In the genomic region with DNA sequence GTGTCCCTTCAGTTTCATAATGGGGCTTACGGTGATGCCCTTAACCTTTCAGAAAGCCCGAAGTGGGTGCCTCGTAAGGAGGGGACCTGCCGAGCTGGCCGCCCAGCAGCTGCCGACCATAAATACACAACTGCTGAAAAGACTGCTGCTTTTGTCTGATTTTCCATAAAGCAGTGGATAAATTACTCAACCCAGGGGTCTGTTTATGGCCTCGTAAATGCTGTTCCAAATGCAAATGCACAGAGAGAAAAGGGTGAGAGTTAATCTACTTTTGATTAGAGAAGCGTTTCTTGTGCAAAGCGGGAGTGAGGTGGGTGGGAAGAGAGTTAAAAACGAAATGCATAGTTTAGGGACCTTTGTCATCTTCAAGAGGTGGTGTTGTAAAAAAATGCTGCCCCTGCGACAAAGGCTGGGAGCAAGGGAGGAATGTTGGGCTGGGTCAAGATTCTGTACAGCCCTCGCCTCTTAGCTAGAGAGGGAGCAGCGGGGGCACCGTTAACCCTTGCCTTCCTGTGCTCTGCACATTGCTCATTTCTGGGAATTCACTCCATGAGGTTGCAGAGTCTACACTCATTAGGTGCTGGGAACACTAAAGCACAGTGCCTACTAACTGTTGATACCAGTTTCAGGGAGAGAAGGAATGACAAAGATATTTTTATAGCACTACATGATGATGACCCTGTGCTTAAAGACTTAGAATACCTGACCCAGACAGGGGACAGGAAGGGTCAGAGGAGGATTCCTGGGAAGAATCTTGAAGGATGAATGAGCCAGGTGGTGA, we compare ENCODE assay signal across 13 cellular contexts.
DNase-seq lines count a peak whose midpoint lies in the region; ATAC-seq and TF ChIP-seq lines count a peak whose summit lies in the region.
"Had no signal": no experiment of that assay in that cellular context is flagged by ENCODE, and none has a peak within 500 bp of the region (broad histone marks: within the 10 kb centered on the region; RNA-seq: fewer than 3 reads in every experiment).

No MANE protein-coding gene starts in this region.

- H2BK120ac ChIP-seq in mesenchymal stem cell (ENCODE audit: low read depth, low read length): no peak overlapping the region

- H3K4me3 ChIP-seq in SK-N-MC (peak overlapping the region; percentile 72), mesenchymal stem cell (ENCODE audit: insufficient read depth in 1 of 2, low read depth in 1 of 2, low read length in 2 of 2) (no peak overlapping the region)
- H3K4me3 ChIP-seq: suprapubic skin had no signal

- H3K4me2 ChIP-seq in mesenchymal stem cell (ENCODE audit: low read length, poor library complexity, severe bottlenecking): peak overlapping the region; percentile 45

- H3K27me3 Mint-ChIP-seq in type B pancreatic cell: no peaks in the 10 kb centered on the region

- peak overlapping the region; percentile 78 for H3K4me3 Mint-ChIP-seq in type B pancreatic cell

- 0 out of 2 replicates have a peak overlapping the region, but pooled peaks have one; percentile 27 for H3K27ac ChIP-seq in SK-N-MC
- no peak overlapping the region for H3K27ac ChIP-seq in mesenchymal stem cell (ENCODE audit: low read length, poor library complexity, severe bottlenecking)
- H3K27ac ChIP-seq: suprapubic skin had no signal

- H3K36me3 Mint-ChIP-seq in type B pancreatic cell: peaks cover 5% of the 10 kb centered on the region

- ATAC-seq in GM19351 (IDR thresholded peaks at IDR 0.05; ENCODE audit: unreplicated experiment): no peak
- no peak for ATAC-seq in GM21717 (IDR thresholded peaks at IDR 0.05; ENCODE audit: unreplicated experiment)
- ATAC-seq in HG03571 (IDR thresholded peaks at IDR 0.05; ENCODE audit: unreplicated experiment): no peak
- ATAC-seq: HepG2 had no signal

- no peak overlapping the region for H4K91ac ChIP-seq in mesenchymal stem cell (ENCODE audit: low read length)

- no peak overlapping the region for H2BK15ac ChIP-seq in mesenchymal stem cell (ENCODE audit: low read depth, poor library complexity, severe bottlenecking)

- no peak overlapping the region for H3K18ac ChIP-seq in mesenchymal stem cell (ENCODE audit: low read depth in 1 of 2, low read length in 2 of 2)

- no peak for TF ChIP-seq CTCF in type B pancreatic cell (conservative IDR thresholded peaks at IDR 0.05)

- peaks cover 4% of the 10 kb centered on the region for H3K4me1 ChIP-seq in mesenchymal stem cell (ENCODE audit: control insufficient read depth, insufficient read depth, low read depth, low read length)

- no peak overlapping the region for H2AFZ ChIP-seq in mesenchymal stem cell (ENCODE audit: low read depth, low read length)

- H2AK5ac ChIP-seq in mesenchymal stem cell (ENCODE audit: low read length, severe bottlenecking): no peak overlapping the region

- H3K27ac Mint-ChIP-seq in type B pancreatic cell: peak overlapping the region; percentile 83

- H3K14ac ChIP-seq in mesenchymal stem cell (ENCODE audit: low read length in 2 of 2): no peak overlapping the region

- peaks cover 0 to 7% of the 10 kb centered on the region in 2 experiments for H3K27me3 ChIP-seq in mesenchymal stem cell (ENCODE audit: control insufficient read depth in 1 of 2, insufficient read depth in 1 of 2, low read length in 2 of 2)
- H3K27me3 ChIP-seq: suprapubic skin had no signal

- WGBS in mesenchymal stem cell: 16% methylated on average over 14 of the region's 14 CpGs

- H4K8ac ChIP-seq in mesenchymal stem cell (ENCODE audit: low read length): no peak overlapping the region

- H3K9ac ChIP-seq in SK-N-MC (ENCODE audit: insufficient read length): peak overlapping the region; percentile 39
- H3K9ac ChIP-seq in mesenchymal stem cell (ENCODE audit: low read length): no peak overlapping the region

- no peaks in the 10 kb centered on the region for H3K79me1 ChIP-seq in mesenchymal stem cell (replicated peaks; ENCODE audit: low read length, poor library complexity, severe bottlenecking)

- H3K4me1 Mint-ChIP-seq in type B pancreatic cell (ENCODE audit: unreplicated experiment): peaks cover 41% of the 10 kb centered on the region

- H3K36me3 ChIP-seq in SK-N-MC (ENCODE audit: insufficient read depth, low read length) (no peaks in the 10 kb centered on the region), mesenchymal stem cell (ENCODE audit: control insufficient read depth in 1 of 2, insufficient read depth in 2 of 2, low read depth in 1 of 2, low read length in 2 of 2) (no peaks in the 10 kb centered on the region)
- H3K36me3 ChIP-seq: suprapubic skin had no signal

- H3K9me3 ChIP-seq in SK-N-MC (ENCODE audit: low read depth, low read length): no peaks in the 10 kb centered on the region
- no peaks in the 10 kb centered on the region for H3K9me3 ChIP-seq in mesenchymal stem cell (ENCODE audit: control insufficient read depth, low read length)
- H3K9me3 ChIP-seq: suprapubic skin had no signal

- H3K4ac ChIP-seq in mesenchymal stem cell (ENCODE audit: low read depth in 1 of 2, low read length in 2 of 2): no peak overlapping the region

- no peak overlapping the region for H2BK12ac ChIP-seq in mesenchymal stem cell (ENCODE audit: low read length in 2 of 2)

- DNase-seq in NCI-H2107 treated with DMSO at 0.1 percent for 48 hours (lab: John Stamatoyannopoulos, UW; ENCODE audit: unreplicated experiment): peak; percentile 35
- DNase-seq in NCI-H2107 (lab: John Stamatoyannopoulos, UW): no peak
- no peak for DNase-seq in SK-N-MC (ENCODE audit: low read depth, low spot score)
- DNase-seq in mesenchymal stem cell: no peak
- no peak for DNase-seq in type B pancreatic cell (ENCODE audit: extremely low spot score, unreplicated experiment)
- DNase-seq: effector CD8-positive, alpha-beta T cell; GOT3; NCI-H2081 treated with DMSO at 0.1 percent for 48 hours had no signal

- H3K23ac ChIP-seq in mesenchymal stem cell (ENCODE audit: low read length in 2 of 2): no peak overlapping the region

- no peaks in the 10 kb centered on the region for H3K9me3 Mint-ChIP-seq in type B pancreatic cell

- H2BK5ac ChIP-seq in mesenchymal stem cell (ENCODE audit: low read depth, low read length, poor library complexity, severe bottlenecking): no peak overlapping the region
